ENCODE assay signal across 1 cellular context in the genomic region with DNA sequence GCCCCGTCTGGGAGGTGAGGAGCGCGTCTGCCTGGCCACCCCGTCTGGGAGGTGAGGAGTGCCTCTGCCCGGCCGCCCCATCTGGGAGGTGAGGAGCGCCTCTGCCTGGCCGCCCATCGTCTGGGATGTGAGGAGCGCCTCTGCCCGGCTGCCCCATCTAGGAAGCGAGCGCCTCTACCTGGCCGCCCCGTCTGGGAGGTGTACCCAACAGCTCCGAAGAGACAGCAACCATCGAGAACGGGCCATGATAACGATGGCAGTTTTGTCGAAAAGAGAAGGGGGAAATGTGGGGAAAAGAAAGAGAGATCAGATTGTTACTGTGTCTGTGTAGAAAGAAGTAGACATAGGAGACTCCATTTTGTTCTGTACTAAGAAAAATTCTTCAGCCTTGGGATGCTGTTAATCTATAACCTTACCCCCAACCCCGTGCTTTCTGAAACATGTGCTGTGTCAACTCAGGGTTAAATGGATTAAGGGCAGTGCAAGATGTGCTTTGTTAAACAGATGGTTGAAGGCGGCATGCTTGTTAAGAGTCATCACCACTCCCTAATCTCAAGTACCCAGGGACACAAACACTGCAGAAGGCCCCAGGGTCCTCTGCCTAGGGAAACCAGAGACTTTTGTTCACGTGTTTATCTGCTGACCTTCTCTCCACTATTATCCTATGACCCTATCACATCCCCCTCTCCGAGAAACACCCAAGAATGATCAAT.
A peak's percentile ranks its signal among the peaks of the same experiment; 100 is the strongest.
TF ChIP-seq lines count a peak whose summit lies in the region.
"Not testable (repeated sequence)": the region's sequence is repeated elsewhere in the genome, so short reads cannot be mapped to it uniquely, and the experiment has no call there.

No MANE protein-coding gene starts in this region.

TF ChIP-seq in HepG2, 621 proteins besides CTCF, POLR2A, EP300 and RAD21 (continued from another document):
- TF ChIP-seq, protein P1, sequence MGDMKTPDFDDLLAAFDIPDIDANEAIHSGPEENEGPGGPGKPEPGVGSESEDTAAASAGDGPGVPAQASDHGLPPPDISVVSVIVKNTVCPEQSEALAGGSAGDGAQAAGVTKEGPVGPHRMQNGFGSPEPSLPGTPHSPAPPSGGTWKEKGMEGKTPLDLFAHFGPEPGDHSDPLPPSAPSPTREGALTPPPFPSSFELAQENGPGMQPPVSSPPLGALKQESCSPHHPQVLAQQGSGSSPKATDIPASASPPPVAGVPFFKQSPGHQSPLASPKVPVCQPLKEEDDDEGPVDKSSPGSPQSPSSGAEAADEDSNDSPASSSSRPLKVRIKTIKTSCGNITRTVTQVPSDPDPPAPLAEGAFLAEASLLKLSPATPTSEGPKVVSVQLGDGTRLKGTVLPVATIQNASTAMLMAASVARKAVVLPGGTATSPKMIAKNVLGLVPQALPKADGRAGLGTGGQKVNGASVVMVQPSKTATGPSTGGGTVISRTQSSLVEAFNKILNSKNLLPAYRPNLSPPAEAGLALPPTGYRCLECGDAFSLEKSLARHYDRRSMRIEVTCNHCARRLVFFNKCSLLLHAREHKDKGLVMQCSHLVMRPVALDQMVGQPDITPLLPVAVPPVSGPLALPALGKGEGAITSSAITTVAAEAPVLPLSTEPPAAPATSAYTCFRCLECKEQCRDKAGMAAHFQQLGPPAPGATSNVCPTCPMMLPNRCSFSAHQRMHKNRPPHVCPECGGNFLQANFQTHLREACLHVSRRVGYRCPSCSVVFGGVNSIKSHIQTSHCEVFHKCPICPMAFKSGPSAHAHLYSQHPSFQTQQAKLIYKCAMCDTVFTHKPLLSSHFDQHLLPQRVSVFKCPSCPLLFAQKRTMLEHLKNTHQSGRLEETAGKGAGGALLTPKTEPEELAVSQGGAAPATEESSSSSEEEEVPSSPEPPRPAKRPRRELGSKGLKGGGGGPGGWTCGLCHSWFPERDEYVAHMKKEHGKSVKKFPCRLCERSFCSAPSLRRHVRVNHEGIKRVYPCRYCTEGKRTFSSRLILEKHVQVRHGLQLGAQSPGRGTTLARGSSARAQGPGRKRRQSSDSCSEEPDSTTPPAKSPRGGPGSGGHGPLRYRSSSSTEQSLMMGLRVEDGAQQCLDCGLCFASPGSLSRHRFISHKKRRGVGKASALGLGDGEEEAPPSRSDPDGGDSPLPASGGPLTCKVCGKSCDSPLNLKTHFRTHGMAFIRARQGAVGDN (CRISPR knock-in tag; IDR thresholded peaks at IDR 0.05): peak; percentile 57
- TF ChIP-seq ISL2 (CRISPR knock-in tag; IDR thresholded peaks at IDR 0.05): peak; percentile 44; the same call in 1 of the 2 replicates
- TF ChIP-seq, protein P2, sequence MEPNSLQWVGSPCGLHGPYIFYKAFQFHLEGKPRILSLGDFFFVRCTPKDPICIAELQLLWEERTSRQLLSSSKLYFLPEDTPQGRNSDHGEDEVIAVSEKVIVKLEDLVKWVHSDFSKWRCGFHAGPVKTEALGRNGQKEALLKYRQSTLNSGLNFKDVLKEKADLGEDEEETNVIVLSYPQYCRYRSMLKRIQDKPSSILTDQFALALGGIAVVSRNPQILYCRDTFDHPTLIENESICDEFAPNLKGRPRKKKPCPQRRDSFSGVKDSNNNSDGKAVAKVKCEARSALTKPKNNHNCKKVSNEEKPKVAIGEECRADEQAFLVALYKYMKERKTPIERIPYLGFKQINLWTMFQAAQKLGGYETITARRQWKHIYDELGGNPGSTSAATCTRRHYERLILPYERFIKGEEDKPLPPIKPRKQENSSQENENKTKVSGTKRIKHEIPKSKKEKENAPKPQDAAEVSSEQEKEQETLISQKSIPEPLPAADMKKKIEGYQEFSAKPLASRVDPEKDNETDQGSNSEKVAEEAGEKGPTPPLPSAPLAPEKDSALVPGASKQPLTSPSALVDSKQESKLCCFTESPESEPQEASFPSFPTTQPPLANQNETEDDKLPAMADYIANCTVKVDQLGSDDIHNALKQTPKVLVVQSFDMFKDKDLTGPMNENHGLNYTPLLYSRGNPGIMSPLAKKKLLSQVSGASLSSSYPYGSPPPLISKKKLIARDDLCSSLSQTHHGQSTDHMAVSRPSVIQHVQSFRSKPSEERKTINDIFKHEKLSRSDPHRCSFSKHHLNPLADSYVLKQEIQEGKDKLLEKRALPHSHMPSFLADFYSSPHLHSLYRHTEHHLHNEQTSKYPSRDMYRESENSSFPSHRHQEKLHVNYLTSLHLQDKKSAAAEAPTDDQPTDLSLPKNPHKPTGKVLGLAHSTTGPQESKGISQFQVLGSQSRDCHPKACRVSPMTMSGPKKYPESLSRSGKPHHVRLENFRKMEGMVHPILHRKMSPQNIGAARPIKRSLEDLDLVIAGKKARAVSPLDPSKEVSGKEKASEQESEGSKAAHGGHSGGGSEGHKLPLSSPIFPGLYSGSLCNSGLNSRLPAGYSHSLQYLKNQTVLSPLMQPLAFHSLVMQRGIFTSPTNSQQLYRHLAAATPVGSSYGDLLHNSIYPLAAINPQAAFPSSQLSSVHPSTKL (CRISPR knock-in tag; IDR thresholded peaks at IDR 0.05): peak; percentile 80
- TF ChIP-seq, protein P3, sequence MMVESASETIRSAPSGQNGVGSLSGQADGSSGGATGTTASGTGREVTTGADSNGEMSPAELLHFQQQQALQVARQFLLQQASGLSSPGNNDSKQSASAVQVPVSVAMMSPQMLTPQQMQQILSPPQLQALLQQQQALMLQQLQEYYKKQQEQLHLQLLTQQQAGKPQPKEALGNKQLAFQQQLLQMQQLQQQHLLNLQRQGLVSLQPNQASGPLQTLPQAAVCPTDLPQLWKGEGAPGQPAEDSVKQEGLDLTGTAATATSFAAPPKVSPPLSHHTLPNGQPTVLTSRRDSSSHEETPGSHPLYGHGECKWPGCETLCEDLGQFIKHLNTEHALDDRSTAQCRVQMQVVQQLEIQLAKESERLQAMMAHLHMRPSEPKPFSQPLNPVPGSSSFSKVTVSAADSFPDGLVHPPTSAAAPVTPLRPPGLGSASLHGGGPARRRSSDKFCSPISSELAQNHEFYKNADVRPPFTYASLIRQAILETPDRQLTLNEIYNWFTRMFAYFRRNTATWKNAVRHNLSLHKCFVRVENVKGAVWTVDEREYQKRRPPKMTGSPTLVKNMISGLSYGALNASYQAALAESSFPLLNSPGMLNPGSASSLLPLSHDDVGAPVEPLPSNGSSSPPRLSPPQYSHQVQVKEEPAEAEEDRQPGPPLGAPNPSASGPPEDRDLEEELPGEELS (CRISPR knock-in tag; IDR thresholded peaks at IDR 0.05): peak; percentile 36
- TF ChIP-seq PITX1 (CRISPR knock-in tag; IDR thresholded peaks at IDR 0.05): peak; percentile 64; the same call in 1 of the 2 replicates
- TF ChIP-seq, protein P4, sequence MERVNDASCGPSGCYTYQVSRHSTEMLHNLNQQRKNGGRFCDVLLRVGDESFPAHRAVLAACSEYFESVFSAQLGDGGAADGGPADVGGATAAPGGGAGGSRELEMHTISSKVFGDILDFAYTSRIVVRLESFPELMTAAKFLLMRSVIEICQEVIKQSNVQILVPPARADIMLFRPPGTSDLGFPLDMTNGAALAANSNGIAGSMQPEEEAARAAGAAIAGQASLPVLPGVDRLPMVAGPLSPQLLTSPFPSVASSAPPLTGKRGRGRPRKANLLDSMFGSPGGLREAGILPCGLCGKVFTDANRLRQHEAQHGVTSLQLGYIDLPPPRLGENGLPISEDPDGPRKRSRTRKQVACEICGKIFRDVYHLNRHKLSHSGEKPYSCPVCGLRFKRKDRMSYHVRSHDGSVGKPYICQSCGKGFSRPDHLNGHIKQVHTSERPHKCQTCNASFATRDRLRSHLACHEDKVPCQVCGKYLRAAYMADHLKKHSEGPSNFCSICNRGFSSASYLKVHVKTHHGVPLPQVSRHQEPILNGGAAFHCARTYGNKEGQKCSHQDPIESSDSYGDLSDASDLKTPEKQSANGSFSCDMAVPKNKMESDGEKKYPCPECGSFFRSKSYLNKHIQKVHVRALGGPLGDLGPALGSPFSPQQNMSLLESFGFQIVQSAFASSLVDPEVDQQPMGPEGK (CRISPR knock-in tag; IDR thresholded peaks at IDR 0.05): peak; percentile 16; the same call in 1 of the 2 replicates
- TF ChIP-seq FOSL2 (CRISPR knock-in tag; IDR thresholded peaks at IDR 0.05): 0 out of 2 replicates have a peak, but pooled peaks have one; percentile 11
- TF ChIP-seq, protein P5, sequence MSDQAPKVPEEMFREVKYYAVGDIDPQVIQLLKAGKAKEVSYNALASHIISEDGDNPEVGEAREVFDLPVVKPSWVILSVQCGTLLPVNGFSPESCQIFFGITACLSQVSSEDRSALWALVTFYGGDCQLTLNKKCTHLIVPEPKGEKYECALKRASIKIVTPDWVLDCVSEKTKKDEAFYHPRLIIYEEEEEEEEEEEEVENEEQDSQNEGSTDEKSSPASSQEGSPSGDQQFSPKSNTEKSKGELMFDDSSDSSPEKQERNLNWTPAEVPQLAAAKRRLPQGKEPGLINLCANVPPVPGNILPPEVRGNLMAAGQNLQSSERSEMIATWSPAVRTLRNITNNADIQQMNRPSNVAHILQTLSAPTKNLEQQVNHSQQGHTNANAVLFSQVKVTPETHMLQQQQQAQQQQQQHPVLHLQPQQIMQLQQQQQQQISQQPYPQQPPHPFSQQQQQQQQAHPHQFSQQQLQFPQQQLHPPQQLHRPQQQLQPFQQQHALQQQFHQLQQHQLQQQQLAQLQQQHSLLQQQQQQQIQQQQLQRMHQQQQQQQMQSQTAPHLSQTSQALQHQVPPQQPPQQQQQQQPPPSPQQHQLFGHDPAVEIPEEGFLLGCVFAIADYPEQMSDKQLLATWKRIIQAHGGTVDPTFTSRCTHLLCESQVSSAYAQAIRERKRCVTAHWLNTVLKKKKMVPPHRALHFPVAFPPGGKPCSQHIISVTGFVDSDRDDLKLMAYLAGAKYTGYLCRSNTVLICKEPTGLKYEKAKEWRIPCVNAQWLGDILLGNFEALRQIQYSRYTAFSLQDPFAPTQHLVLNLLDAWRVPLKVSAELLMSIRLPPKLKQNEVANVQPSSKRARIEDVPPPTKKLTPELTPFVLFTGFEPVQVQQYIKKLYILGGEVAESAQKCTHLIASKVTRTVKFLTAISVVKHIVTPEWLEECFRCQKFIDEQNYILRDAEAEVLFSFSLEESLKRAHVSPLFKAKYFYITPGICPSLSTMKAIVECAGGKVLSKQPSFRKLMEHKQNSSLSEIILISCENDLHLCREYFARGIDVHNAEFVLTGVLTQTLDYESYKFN (CRISPR knock-in tag; conservative IDR thresholded peaks at IDR 0.05): 0 out of 2 replicates have a peak, but pooled peaks have one; percentile 22
- peak; percentile 41; the same call in 1 of the 2 replicates for TF ChIP-seq NCOA2 (CRISPR knock-in tag; IDR thresholded peaks at IDR 0.05)
- not testable (repeated sequence) for TF ChIP-seq SOX13 (IDR thresholded peaks at IDR 0.05)
- TF ChIP-seq SOX13 (CRISPR knock-in tag; conservative IDR thresholded peaks at IDR 0.05 in 1 of 2, IDR thresholded peaks at IDR 0.05 in 1 of 2): peak in 1 of 2 experiments; percentile 65; a peak in 2 of 4 replicates
- TF ChIP-seq HNF4A (CRISPR knock-in tag; IDR thresholded peaks at IDR 0.05): peak; percentile 55
- TF ChIP-seq ZNF652 (CRISPR knock-in tag; IDR thresholded peaks at IDR 0.05; ENCODE audit: borderline replicate concordance, low read depth): peak; percentile 78
- TF ChIP-seq, protein P6, sequence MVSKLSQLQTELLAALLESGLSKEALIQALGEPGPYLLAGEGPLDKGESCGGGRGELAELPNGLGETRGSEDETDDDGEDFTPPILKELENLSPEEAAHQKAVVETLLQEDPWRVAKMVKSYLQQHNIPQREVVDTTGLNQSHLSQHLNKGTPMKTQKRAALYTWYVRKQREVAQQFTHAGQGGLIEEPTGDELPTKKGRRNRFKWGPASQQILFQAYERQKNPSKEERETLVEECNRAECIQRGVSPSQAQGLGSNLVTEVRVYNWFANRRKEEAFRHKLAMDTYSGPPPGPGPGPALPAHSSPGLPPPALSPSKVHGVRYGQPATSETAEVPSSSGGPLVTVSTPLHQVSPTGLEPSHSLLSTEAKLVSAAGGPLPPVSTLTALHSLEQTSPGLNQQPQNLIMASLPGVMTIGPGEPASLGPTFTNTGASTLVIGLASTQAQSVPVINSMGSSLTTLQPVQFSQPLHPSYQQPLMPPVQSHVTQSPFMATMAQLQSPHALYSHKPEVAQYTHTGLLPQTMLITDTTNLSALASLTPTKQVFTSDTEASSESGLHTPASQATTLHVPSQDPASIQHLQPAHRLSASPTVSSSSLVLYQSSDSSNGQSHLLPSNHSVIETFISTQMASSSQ (IDR thresholded peaks at IDR 0.05; ENCODE audit: low read depth): peak; percentile 50; the same call in 1 of the 2 replicates
- TF ChIP-seq, protein P6 (CRISPR knock-in tag; IDR thresholded peaks at IDR 0.05; ENCODE audit: borderline replicate concordance): peak; percentile 22; the same call in 1 of the 2 replicates
- TF ChIP-seq MED1 (CRISPR knock-in tag; IDR thresholded peaks at IDR 0.05): 0 out of 2 replicates have a peak, but pooled peaks have one; percentile 18
- peak; percentile 36; the same call in 1 of the 2 replicates for TF ChIP-seq TCF7 (IDR thresholded peaks at IDR 0.05; ENCODE audit: low read depth)
- peak; percentile 71; the same call in 1 of the 2 replicates for TF ChIP-seq ZMYM4 (CRISPR knock-in tag; IDR thresholded peaks at IDR 0.05)
